18 cellular contexts compared by ENCODE assay signal in genomic region chr14:70771781-70772212, GRCh38. TPM values are rescaled to one million over a fixed set of nuclear protein-coding genes. Genes with fewer than 3 reads are reported as not detected.
DNase-seq lines count a peak whose midpoint lies in the region; ATAC-seq, FAIRE-seq and TF ChIP-seq lines count a peak whose summit lies in the region.
"Had no signal": no experiment of that assay in that cellular context is flagged by ENCODE, and none has a peak within 500 bp of the region (broad histone marks: within the 10 kb centered on the region; RNA-seq: fewer than 3 reads in every experiment).

No MANE protein-coding gene starts in this region.

- no peaks in the 10 kb centered on the region for H3K9me3 ChIP-seq in A673 (ENCODE audit: low read depth, low read length, poor library complexity, severe bottlenecking)
- H3K9me3 ChIP-seq: tibial artery had no signal

- H3K4me3 ChIP-seq in A673 (ENCODE audit: low read depth, low read length, poor library complexity, severe bottlenecking) = no peak overlapping the region
- H3K4me3 ChIP-seq in choroid plexus epithelial cell (ENCODE audit: low read depth, low read length) = no peak overlapping the region
- H3K4me3 ChIP-seq: tibial artery had no signal

- H3K4me1 ChIP-seq in A673 (ENCODE audit: insufficient read depth, low read length, poor library complexity, severe bottlenecking) = no peaks in the 10 kb centered on the region
- H3K4me1 ChIP-seq: tibial artery had no signal

- no peak for FAIRE-seq in HTR-8/SVneo (lab: Jason Lieb, UNC)
- FAIRE-seq: G401.6 had no signal

- intact Hi-C loops in A673 (cut with micrococcal nuclease; ENCODE audit: unreplicated experiment) = no loop called here

- POLR2A ChIA-PET in A673 (lab: Charles Lee; ENCODE audit: low non-redundant PET) = no interaction called here

- no peak overlapping the region for H3K27ac ChIP-seq in A673 (ENCODE audit: low read depth, low read length, poor library complexity, severe bottlenecking)
- H3K27ac ChIP-seq: tibial artery had no signal

- no peaks in the 10 kb centered on the region for H3K27me3 ChIP-seq in A673 (replicated peaks; ENCODE audit: insufficient read depth, low read depth, low read length, poor library complexity)

- DNase-seq in A673 (ENCODE audit: low spot score) (peak; percentile 32), M059J (ENCODE audit: low read depth) (peak; percentile 15), choroid plexus epithelial cell (ENCODE audit: low read depth) (peak; percentile 82), left kidney (ENCODE audit: low read depth, low spot score) (peak; percentile 11), SHP77 (lab: John Stamatoyannopoulos, UW) (no peak), RKO (ENCODE audit: low spot score) (no peak), HTR-8/SVneo (ENCODE audit: insufficient read length, low spot score) (no peak)
- DNase-seq: activated CD4-positive, alpha-beta T cell treated with anti-CD3 and anti-CD28 coated beads, Interleukin-2, amount 50 U/mL, for 1 hour; activated naive CD8-positive, alpha-beta T cell treated with anti-CD3 and anti-CD28 coated beads, Interleukin-2, amount 50 U/mL, for 24 hours; activated T-cell treated with anti-CD3 and anti-CD28 coated beads, Interleukin-2, amount 50 U/mL, for 4 hours; CD8-positive, alpha-beta memory T cell; NCI-H1048; right cardiac atrium; stimulated activated CD4-positive, alpha-beta T cell treated with anti-CD3 and anti-CD28 coated beads, Interleukin-4, amount 100 ng/mL, for 4 hours; tibial artery had no signal

- no peak for TF ChIP-seq CTCF in A673 (conservative IDR thresholded peaks at IDR 0.05; ENCODE audit: low read depth, low read length)
- TF ChIP-seq CTCF in choroid plexus epithelial cell (conservative IDR thresholded peaks at IDR 0.05; ENCODE audit: low read depth, low read length) = no peak

- CTCF ChIA-PET in A673 (lab: Charles Lee) = no interaction called here

- no TSS peak for BruUV-seq in A673 (replicated peaks; lab: Mats Ljungman, UMichigan)

- ATAC-seq in HG03354 (IDR thresholded peaks at IDR 0.05; ENCODE audit: poor library complexity, severe bottlenecking, unreplicated experiment) = no peak
- ATAC-seq: activated naive CD8-positive, alpha-beta T cell treated with anti-CD3 and anti-CD28 coated beads, Interleukin-2, amount 50 U/mL, for 24 hours; activated T-cell treated with anti-CD3 and anti-CD28 coated beads, Interleukin-2, amount 50 U/mL, for 4 hours; naive thymus-derived CD4-positive, alpha-beta T cell; right cardiac atrium had no signal

- no peaks in the 10 kb centered on the region for H3K36me3 ChIP-seq in A673 (ENCODE audit: insufficient read depth, low read length, poor library complexity, severe bottlenecking)
- H3K36me3 ChIP-seq: tibial artery had no signal

RNA-seq across cellular contexts. Expression of gene MAP3K9, which starts 37.5 kb away (rescaled TPM):
- 5.4 and 6.4 TPM in 2 replicates for total RNA-seq in A673 (2021)
- 3.1 and 5.8 TPM in 2 replicates for total RNA-seq in M059J (2014; rRNA removed; shearing (Covaris generic))

Comparison
In these comparisons a context has a peak if more than half of its experiments do, and no peak if none do; other contexts are left out.
1. DNase-seq: peak in A673 (single experiment), M059J (single experiment), choroid plexus epithelial cell (single experiment) and left kidney (single experiment); none in SHP77 (0 of 2), RKO (single experiment) and HTR-8/SVneo (single experiment).